ENCODE assay signal across 19 cellular contexts in genomic region chr7:1911571-1911970, GRCh38.
DNase-seq lines count a peak whose midpoint lies in the region; ATAC-seq, FAIRE-seq and TF ChIP-seq lines count a peak whose summit lies in the region.
"Had no signal": no experiment of that assay in that cellular context is flagged by ENCODE, and none has a peak within 500 bp of the region (broad histone marks: within the 10 kb centered on the region; RNA-seq: fewer than 3 reads in every experiment).

No MANE protein-coding gene starts in this region.

- H3K9me3 ChIP-seq in right cardiac atrium (ENCODE audit: control insufficient read depth, low read length) (no peaks in the 10 kb centered on the region), kidney (ENCODE audit: control insufficient read depth in 1 of 2, low read length in 2 of 2) (no peaks in the 10 kb centered on the region)

- TF ChIP-seq CTCF in WTC11 (IDR thresholded peaks at IDR 0.05) (no peak), kidney (IDR thresholded peaks at IDR 0.05; ENCODE audit: borderline replicate concordance, extremely low read depth, insufficient read depth) (no peak), endothelial cell (IDR thresholded peaks at IDR 0.05; ENCODE audit: unreplicated experiment) (no peak)

- POLR2A ChIA-PET in WTC11 (lab: Charles Lee) = no interaction called here

- intact Hi-C loops in right cardiac atrium (cut with DNase I) (no loop called here), left cardiac atrium (cut with DNase I) (no loop called here), kidney (cut with DNase I) (no loop called here)

- H3K9me3 Mint-ChIP-seq in WTC11 (no peaks in the 10 kb centered on the region), endothelial cell (ENCODE audit: unreplicated experiment) (no peaks in the 10 kb centered on the region)
- H3K9me3 Mint-ChIP-seq: CD8-positive, alpha-beta T cell had no signal

- H3K36me3 ChIP-seq in kidney (ENCODE audit: control insufficient read depth in 1 of 2, insufficient read depth in 2 of 2, low read length in 2 of 2) = no peaks in the 10 kb centered on the region

- H3K4me3 Mint-ChIP-seq in WTC11 = no peak overlapping the region
- no peak overlapping the region for H3K4me3 Mint-ChIP-seq in endothelial cell (ENCODE audit: unreplicated experiment)
- H3K4me3 Mint-ChIP-seq: CD8-positive, alpha-beta T cell had no signal

- H3K27ac ChIP-seq in right cardiac atrium (ENCODE audit: low read length) (no peak overlapping the region), kidney (ENCODE audit: low read depth in 2 of 2, low read length in 2 of 2) (no peak overlapping the region)

- no peak for FAIRE-seq in kidney (lab: Jason Lieb, UNC)
- FAIRE-seq: D721Med, G401.6, GM12891 had no signal

- DNase-seq in right cardiac atrium (peak in 2 of 3 donors; percentile 37 to 49), left cardiac atrium (no peak), WTC11 (ENCODE audit: low spot score) (no peak), kidney (peak; percentile 53), Kasumi-1 (lab: John Stamatoyannopoulos, UW) (no peak), endothelial cell (ENCODE audit: low spot score) (no peak)
- DNase-seq: ACHN, C1 segment of cervical spinal cord, COR-L47, DMS153, DMS79 treated with DMSO at 0.1 percent for 48 hours, EL had no signal

- ATAC-seq in right cardiac atrium = no peak
- no peak for ATAC-seq in left cardiac atrium
- ATAC-seq in WTC11 = no peak
- no peak for ATAC-seq in GM18498 (IDR thresholded peaks at IDR 0.05; ENCODE audit: unreplicated experiment)
- no peak for ATAC-seq in GM19397 (IDR thresholded peaks at IDR 0.05; ENCODE audit: unreplicated experiment)
- ATAC-seq: CD8-positive, alpha-beta T cell; HCT116 had no signal

- CTCF ChIA-PET in WTC11 (lab: Charles Lee) = no interaction called here

- no peaks in the 10 kb centered on the region for H3K27me3 ChIP-seq in right cardiac atrium (ENCODE audit: control insufficient read depth, insufficient read depth)

- WGBS in right cardiac atrium = 90% methylated on average over 14 of the region's 14 CpGs

- H3K4me3 ChIP-seq in right cardiac atrium (ENCODE audit: low read length) (no peak overlapping the region), kidney (ENCODE audit: low read length in 2 of 2) (no peak overlapping the region)

- no peaks in the 10 kb centered on the region for H3K27me3 Mint-ChIP-seq in WTC11 (ENCODE audit: low read depth)
- H3K27me3 Mint-ChIP-seq in endothelial cell (ENCODE audit: unreplicated experiment) = peaks cover 13% of the 10 kb centered on the region

- H3K36me3 Mint-ChIP-seq in WTC11 (no peaks in the 10 kb centered on the region), endothelial cell (ENCODE audit: low read depth, unreplicated experiment) (peaks cover 11% of the 10 kb centered on the region)

- H3K27ac Mint-ChIP-seq in WTC11 (peak overlapping the region; percentile 66; the same call in 1 of the 2 replicates), endothelial cell (ENCODE audit: unreplicated experiment) (no peak overlapping the region)

- H3K4me1 ChIP-seq in right cardiac atrium (ENCODE audit: control insufficient read depth, insufficient read depth, low read length) = no peaks in the 10 kb centered on the region
- peaks cover 0 to 2% of the 10 kb centered on the region in 2 donors for H3K4me1 ChIP-seq in kidney (ENCODE audit: control insufficient read depth in 1 of 2, insufficient read depth in 1 of 2, low read depth in 1 of 2, low read length in 2 of 2)

- no peak overlapping the region for H3K9ac ChIP-seq in kidney (ENCODE audit: low read length in 2 of 2)

- no peaks in the 10 kb centered on the region for H3K4me1 Mint-ChIP-seq in WTC11
- H3K4me1 Mint-ChIP-seq in endothelial cell (ENCODE audit: unreplicated experiment) = peaks cover 5% of the 10 kb centered on the region

TF ChIP-seq in WTC11, 78 proteins besides CTCF, POLR2A, EP300 and RAD21 (continues in another document):
- TF ChIP-seq GRHL2 (CRISPR knock-in tag; IDR thresholded peaks at IDR 0.05; ENCODE audit: insufficient replicate concordance, severe bottlenecking) = no peak
- TF ChIP-seq, protein P1, sequence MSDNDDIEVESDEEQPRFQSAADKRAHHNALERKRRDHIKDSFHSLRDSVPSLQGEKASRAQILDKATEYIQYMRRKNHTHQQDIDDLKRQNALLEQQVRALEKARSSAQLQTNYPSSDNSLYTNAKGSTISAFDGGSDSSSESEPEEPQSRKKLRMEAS (CRISPR knock-in tag; IDR thresholded peaks at IDR 0.05) = no peak
- TF ChIP-seq, protein P2, sequence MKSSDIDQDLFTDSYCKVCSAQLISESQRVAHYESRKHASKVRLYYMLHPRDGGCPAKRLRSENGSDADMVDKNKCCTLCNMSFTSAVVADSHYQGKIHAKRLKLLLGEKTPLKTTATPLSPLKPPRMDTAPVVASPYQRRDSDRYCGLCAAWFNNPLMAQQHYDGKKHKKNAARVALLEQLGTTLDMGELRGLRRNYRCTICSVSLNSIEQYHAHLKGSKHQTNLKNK (CRISPR knock-in tag; IDR thresholded peaks at IDR 0.05) = no peak
- TF ChIP-seq MLX (CRISPR knock-in tag; IDR thresholded peaks at IDR 0.05) = no peak
- TF ChIP-seq TCF7 (CRISPR knock-in tag; IDR thresholded peaks at IDR 0.05; ENCODE audit: low read depth) = no peak
- TF ChIP-seq, protein P3, sequence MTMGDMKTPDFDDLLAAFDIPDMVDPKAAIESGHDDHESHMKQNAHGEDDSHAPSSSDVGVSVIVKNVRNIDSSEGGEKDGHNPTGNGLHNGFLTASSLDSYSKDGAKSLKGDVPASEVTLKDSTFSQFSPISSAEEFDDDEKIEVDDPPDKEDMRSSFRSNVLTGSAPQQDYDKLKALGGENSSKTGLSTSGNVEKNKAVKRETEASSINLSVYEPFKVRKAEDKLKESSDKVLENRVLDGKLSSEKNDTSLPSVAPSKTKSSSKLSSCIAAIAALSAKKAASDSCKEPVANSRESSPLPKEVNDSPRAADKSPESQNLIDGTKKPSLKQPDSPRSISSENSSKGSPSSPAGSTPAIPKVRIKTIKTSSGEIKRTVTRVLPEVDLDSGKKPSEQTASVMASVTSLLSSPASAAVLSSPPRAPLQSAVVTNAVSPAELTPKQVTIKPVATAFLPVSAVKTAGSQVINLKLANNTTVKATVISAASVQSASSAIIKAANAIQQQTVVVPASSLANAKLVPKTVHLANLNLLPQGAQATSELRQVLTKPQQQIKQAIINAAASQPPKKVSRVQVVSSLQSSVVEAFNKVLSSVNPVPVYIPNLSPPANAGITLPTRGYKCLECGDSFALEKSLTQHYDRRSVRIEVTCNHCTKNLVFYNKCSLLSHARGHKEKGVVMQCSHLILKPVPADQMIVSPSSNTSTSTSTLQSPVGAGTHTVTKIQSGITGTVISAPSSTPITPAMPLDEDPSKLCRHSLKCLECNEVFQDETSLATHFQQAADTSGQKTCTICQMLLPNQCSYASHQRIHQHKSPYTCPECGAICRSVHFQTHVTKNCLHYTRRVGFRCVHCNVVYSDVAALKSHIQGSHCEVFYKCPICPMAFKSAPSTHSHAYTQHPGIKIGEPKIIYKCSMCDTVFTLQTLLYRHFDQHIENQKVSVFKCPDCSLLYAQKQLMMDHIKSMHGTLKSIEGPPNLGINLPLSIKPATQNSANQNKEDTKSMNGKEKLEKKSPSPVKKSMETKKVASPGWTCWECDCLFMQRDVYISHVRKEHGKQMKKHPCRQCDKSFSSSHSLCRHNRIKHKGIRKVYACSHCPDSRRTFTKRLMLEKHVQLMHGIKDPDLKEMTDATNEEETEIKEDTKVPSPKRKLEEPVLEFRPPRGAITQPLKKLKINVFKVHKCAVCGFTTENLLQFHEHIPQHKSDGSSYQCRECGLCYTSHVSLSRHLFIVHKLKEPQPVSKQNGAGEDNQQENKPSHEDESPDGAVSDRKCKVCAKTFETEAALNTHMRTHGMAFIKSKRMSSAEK (CRISPR knock-in tag; IDR thresholded peaks at IDR 0.05; ENCODE audit: borderline replicate concordance) = no peak
- no peak for TF ChIP-seq ZNF219 (CRISPR knock-in tag; IDR thresholded peaks at IDR 0.05; ENCODE audit: borderline replicate concordance)
- TF ChIP-seq, protein P4, sequence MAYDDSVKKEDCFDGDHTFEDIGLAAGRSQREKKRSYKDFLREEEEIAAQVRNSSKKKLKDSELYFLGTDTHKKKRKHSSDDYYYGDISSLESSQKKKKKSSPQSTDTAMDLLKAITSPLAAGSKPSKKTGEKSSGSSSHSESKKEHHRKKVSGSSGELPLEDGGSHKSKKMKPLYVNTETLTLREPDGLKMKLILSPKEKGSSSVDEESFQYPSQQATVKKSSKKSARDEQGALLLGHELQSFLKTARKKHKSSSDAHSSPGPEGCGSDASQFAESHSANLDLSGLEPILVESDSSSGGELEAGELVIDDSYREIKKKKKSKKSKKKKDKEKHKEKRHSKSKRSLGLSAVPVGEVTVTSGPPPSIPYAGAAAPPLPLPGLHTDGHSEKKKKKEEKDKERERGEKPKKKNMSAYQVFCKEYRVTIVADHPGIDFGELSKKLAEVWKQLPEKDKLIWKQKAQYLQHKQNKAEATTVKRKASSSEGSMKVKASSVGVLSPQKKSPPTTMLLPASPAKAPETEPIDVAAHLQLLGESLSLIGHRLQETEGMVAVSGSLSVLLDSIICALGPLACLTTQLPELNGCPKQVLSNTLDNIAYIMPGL (CRISPR knock-in tag; IDR thresholded peaks at IDR 0.05) = no peak
- TF ChIP-seq, protein P5, sequence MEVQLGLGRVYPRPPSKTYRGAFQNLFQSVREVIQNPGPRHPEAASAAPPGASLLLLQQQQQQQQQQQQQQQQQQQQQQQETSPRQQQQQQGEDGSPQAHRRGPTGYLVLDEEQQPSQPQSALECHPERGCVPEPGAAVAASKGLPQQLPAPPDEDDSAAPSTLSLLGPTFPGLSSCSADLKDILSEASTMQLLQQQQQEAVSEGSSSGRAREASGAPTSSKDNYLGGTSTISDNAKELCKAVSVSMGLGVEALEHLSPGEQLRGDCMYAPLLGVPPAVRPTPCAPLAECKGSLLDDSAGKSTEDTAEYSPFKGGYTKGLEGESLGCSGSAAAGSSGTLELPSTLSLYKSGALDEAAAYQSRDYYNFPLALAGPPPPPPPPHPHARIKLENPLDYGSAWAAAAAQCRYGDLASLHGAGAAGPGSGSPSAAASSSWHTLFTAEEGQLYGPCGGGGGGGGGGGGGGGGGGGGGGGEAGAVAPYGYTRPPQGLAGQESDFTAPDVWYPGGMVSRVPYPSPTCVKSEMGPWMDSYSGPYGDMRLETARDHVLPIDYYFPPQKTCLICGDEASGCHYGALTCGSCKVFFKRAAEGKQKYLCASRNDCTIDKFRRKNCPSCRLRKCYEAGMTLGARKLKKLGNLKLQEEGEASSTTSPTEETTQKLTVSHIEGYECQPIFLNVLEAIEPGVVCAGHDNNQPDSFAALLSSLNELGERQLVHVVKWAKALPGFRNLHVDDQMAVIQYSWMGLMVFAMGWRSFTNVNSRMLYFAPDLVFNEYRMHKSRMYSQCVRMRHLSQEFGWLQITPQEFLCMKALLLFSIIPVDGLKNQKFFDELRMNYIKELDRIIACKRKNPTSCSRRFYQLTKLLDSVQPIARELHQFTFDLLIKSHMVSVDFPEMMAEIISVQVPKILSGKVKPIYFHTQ (CRISPR knock-in tag; IDR thresholded peaks at IDR 0.05) = no peak

Comparison
In these comparisons a context has a peak if more than half of its experiments do, and no peak if none do; other contexts are left out.
1. DNase-seq: peak in right cardiac atrium (2 of 3) and kidney (single experiment); none in left cardiac atrium (single experiment), WTC11 (single experiment), Kasumi-1 (0 of 2) and endothelial cell (single experiment).